Comparison of ENCODE assay signal across 8 cellular contexts in the genomic region with DNA sequence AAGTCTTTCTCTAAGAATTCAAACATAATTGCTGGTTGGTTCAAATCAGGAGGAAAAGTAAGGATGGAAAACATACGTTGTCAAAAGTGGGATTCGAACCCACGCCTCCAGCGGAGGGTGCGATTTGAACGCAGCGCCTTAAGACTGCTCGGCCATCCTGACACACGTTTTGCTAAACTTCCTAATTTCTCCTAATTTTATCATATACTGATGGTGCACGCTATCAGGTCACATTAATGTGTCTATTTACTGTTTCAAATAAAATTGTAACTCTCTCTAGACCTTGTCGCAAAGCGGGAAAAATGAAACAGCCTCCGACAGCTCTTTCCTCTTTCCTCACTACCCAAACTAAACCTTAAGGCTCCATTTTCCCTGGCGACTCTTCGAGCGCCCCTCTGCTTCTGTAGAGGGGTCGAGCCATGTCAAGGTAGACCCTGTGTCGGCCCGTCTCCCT. TPM values are rescaled to one million over a fixed set of nuclear protein-coding genes. Genes with fewer than 3 reads are reported as not detected.
DNase-seq lines count a peak whose midpoint lies in the region; ATAC-seq and TF ChIP-seq lines count a peak whose summit lies in the region.
"Not testable (repeated sequence)": the region's sequence is repeated elsewhere in the genome, so short reads cannot be mapped to it uniquely, and the experiment has no call there.

No MANE protein-coding gene starts in this region.

- peaks cover 15% of the 10 kb centered on the region for H3K27me3 Mint-ChIP-seq in nephron (ENCODE audit: low read depth)

- not testable (repeated sequence) for H3K9me3 Mint-ChIP-seq in nephron

- H3K4me3 Mint-ChIP-seq in nephron, result peak overlapping the region; percentile 84 to 91 (median 87)

- WGBS in hepatocyte (ENCODE audit: low lambda C conversion rate, missing lambda C conversion rate), result 1% methylated on average over 19 of the region's 19 CpGs

- not testable (repeated sequence) for H3K4me1 Mint-ChIP-seq in nephron

- H3K27ac ChIP-seq in hepatocyte, result peak overlapping the region; percentile 90
- H3K27ac ChIP-seq in temporal lobe (ENCODE audit: low read depth, low read length), result peak overlapping the region; percentile 44

- not testable (repeated sequence) for H4K20me1 ChIP-seq in hepatocyte (ENCODE audit: insufficient read depth, poor library complexity, severe bottlenecking)

- TF ChIP-seq CTCF in hepatocyte (IDR thresholded peaks at IDR 0.05; ENCODE audit: poor library complexity); nephron (IDR thresholded peaks at IDR 0.05; ENCODE audit: unreplicated experiment in 3 of 3): not testable (repeated sequence)

- peak overlapping the region; percentile 99 to 100 (median 99) for H3K27ac Mint-ChIP-seq in nephron

- not testable (repeated sequence) for H3K36me3 Mint-ChIP-seq in nephron (ENCODE audit: low read depth)

- H3K4me3 ChIP-seq in hepatocyte, result peak overlapping the region; percentile 19

- not testable (repeated sequence) for H3K9me2 ChIP-seq in hepatocyte (replicated peaks; ENCODE audit: insufficient read depth)

- peak overlapping the region; percentile 34 for H2AFZ ChIP-seq in hepatocyte

- ATAC-seq in HG02763 (IDR thresholded peaks at IDR 0.05; ENCODE audit: unreplicated experiment), result peak; percentile 10

- not testable (repeated sequence) for H3K4me1 ChIP-seq in hepatocyte (ENCODE audit: insufficient read depth)

- not testable (repeated sequence) for H3K79me2 ChIP-seq in hepatocyte

- H3K27me3 ChIP-seq in hepatocyte, result not testable (repeated sequence)

- not testable (repeated sequence) for H3K36me3 ChIP-seq in hepatocyte (replicated peaks; ENCODE audit: insufficient read depth, low read depth)

- H3K4me2 ChIP-seq in hepatocyte, result peak overlapping the region; percentile 72

- H3K9me3 ChIP-seq in hepatocyte (ENCODE audit: low read depth), result not testable (repeated sequence)

- DNase-seq in DMS 273 treated with DMSO at 0.1 percent for 48 hours (lab: John Stamatoyannopoulos, UW) (peak; percentile 73), NCI-H524 (lab: John Stamatoyannopoulos, UW) (peak; percentile 19 to 81), cerebellum (ENCODE audit: low spot score) (peak; percentile 12), hepatocyte (ENCODE audit: low spot score) (peak; percentile 29)
- DNase-seq in activated CD4-positive, CD25-positive, alpha-beta regulatory T cell treated with anti-CD3 and anti-CD28 coated beads, Interleukin-2, amount 50 U/mL, for 72 hours, result peak; percentile 51

RNA-seq across cellular contexts. Expression of a gene that starts 19.1 kb away (rescaled TPM):
- total RNA-seq in cerebellum, result 0.36 TPM
- total RNA-seq in hepatocyte, result not detected in 2 replicates
- polyA plus RNA-seq in hepatocyte, result 0.40 TPM in 1 of 2 replicates, not detected in the other
- 0.25 TPM for total RNA-seq in temporal lobe

RNA-seq across cellular contexts. Expression of a gene that starts 51.0 kb away (rescaled TPM):
- total RNA-seq in cerebellum (0.18 TPM), hepatocyte (0.52 TPM in 1 of 2 replicates, not detected in the other), temporal lobe (0.25 TPM)
- not detected in 2 replicates for polyA plus RNA-seq in hepatocyte

Comparison
In these comparisons a context has a peak if more than half of its experiments do, and no peak if none do; other contexts are left out.
1. Peak in every context shown above with its lines: DNase-seq, ATAC-seq, H3K4me3 ChIP-seq and H3K27ac ChIP-seq.
2. DNase-seq: peak in every context shown above with its lines; median percentile 73 in DMS 273 treated with DMSO at 0.1 percent for 48 hours; 51 in activated CD4-positive, CD25-positive, alpha-beta regulatory T cell treated with anti-CD3 and anti-CD28 coated beads, Interleukin-2, amount 50 U/mL, for 72 hours; 50 in NCI-H524; 29 in hepatocyte; 12 in cerebellum.